ENCODE assay signal across 8 cellular contexts in the genomic region with DNA sequence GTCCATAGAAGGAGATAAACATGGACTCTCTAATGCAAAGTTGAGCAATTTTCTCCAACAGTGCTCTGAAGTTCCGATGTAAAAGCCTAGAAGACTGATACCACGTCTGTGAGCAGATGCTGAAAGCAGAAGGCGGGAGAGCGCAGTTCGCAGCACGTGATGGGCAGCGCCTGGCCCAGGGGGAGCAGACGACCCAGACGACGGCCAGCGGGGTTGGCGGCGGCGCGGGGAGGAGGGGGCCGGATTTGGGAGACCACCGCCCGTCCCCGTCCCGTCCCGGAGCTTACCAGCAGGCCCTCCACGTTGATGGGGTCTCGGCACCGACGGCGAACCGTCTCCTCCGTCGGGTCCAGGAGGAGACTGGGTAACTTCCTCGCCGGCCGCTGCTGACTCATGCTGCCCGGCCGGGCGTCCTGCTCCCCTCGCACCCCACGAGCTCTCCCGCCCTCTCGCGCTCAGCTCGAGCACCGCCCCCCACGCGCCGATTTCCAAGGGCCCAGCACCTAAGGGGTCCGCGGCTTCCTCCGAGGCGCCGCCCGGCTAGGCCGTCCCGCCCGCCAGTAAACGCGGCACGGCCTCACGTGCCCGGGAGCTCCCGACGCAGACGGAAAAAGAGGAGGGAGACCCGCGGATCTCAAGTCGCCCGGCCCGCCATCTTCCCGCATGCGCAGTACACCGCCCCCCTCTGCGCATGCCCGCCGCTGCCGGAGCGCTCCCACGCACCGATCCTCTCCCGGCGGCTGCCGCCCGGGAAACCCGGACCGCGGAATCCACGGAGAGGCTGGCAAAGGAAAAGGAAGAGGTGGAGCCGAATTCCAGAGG. TPM values are rescaled to one million over a fixed set of nuclear protein-coding genes. Genes with fewer than 3 reads are reported as not detected.
DNase-seq lines count a peak whose midpoint lies in the region; ATAC-seq and TF ChIP-seq lines count a peak whose summit lies in the region.

E2F6 (minus strand) TSS at position 677 of the 822 bp plus-strand sequence; CDS start at position 395, 282 bp downstream.

- H3K36me3 ChIP-seq in BLaER1 treated with 17β-estradiol and CSF1 and Interleukin-3, amounts not matched to agents 10 nM and 100 nM: peaks cover 8 to 44% (median 38%) of the 10 kb centered on the region in 11 experiments
- no peaks in the 10 kb centered on the region for H3K36me3 ChIP-seq in liver (ENCODE audit: control insufficient read depth in 4 of 4, insufficient read depth in 3 of 4, low read depth in 1 of 4, low read length in 3 of 4)

- H3K9me3 ChIP-seq in BLaER1 treated with 17β-estradiol and CSF1 and Interleukin-3, amounts not matched to agents 10 nM and 100 nM (replicated peaks in 1 of 11): peaks cover 0 to 15% (median 0%) of the 10 kb centered on the region in 11 experiments; a peak in 6 of 22 replicates
- no peaks in the 10 kb centered on the region for H3K9me3 ChIP-seq in liver (ENCODE audit: control insufficient read depth in 4 of 4, low read length in 3 of 4)

- H3K27me3 ChIP-seq in BLaER1 treated with 17β-estradiol and CSF1 and Interleukin-3, amounts not matched to agents 10 nM and 100 nM: no peaks in the 10 kb centered on the region
- no peaks in the 10 kb centered on the region for H3K27me3 ChIP-seq in liver (ENCODE audit: control insufficient read depth in 4 of 4, insufficient read depth in 4 of 4, low read length in 3 of 4)

- peak; percentile 12 to 39 for TF ChIP-seq RAD21 in liver (IDR thresholded peaks at IDR 0.05)

- H3K4me1 ChIP-seq in BLaER1 treated with 17β-estradiol and CSF1 and Interleukin-3, amounts not matched to agents 10 nM and 100 nM: peaks cover 32 to 42% (median 38%) of the 10 kb centered on the region in 10 experiments
- peaks cover 8 to 23% (median 14%) of the 10 kb centered on the region in 4 donors for H3K4me1 ChIP-seq in liver (ENCODE audit: control insufficient read depth in 4 of 4, insufficient read depth in 4 of 4, low read length in 3 of 4)

- ATAC-seq in GM19372 (IDR thresholded peaks at IDR 0.05; ENCODE audit: low read depth, unreplicated experiment): peak; percentile 68

- peak; percentile 97 for DNase-seq in HK-2 (ENCODE audit: unreplicated experiment)
- peak; percentile 88 for DNase-seq in NCI-H82 treated with DMSO at 0.1 percent for 48 hours (lab: John Stamatoyannopoulos, UW; ENCODE audit: unreplicated experiment)
- peak; percentile 85 to 88 for DNase-seq in activated CD4-positive, alpha-beta T cell treated with anti-CD3 and anti-CD28 coated beads, Interleukin-2, amount 50 U/mL, for 48 hours
- DNase-seq in dermis blood vessel endothelial cell: peak; percentile 95
- peak; percentile 85 for DNase-seq in stimulated activated CD4-positive, alpha-beta T cell treated with anti-CD3 and anti-CD28 coated beads, Interleukin-4, amount 100 ng/mL, for 1 hour

- H3K4me2 ChIP-seq in BLaER1 treated with 17β-estradiol and CSF1 and Interleukin-3, amounts not matched to agents 10 nM and 100 nM: peak within 1 kb of the TSS; percentile 83 to 95 (median 92)

- TF ChIP-seq CTCF in liver (IDR thresholded peaks at IDR 0.05; ENCODE audit: low read depth, low read length, missing input control): no peak

- peak within 1 kb of the TSS; percentile 80 to 89 (median 86) for H3K9ac ChIP-seq in BLaER1 treated with 17β-estradiol and CSF1 and Interleukin-3, amounts not matched to agents 10 nM and 100 nM
- peak within 1 kb of the TSS; percentile 35 to 61 for H3K9ac ChIP-seq in liver (ENCODE audit: low read depth in 1 of 2, low read length in 2 of 2)

- WGBS in liver: under 1% methylated on average over 86 of the region's 86 CpGs

- peak within 1 kb of the TSS; percentile 62 to 77 (median 72) for H3K4me3 ChIP-seq in BLaER1 treated with 17β-estradiol and CSF1 and Interleukin-3, amounts not matched to agents 10 nM and 100 nM
- H3K4me3 ChIP-seq in liver (ENCODE audit: low read depth in 1 of 3, low read length in 3 of 3): peak within 1 kb of the TSS; percentile 79 to 94 (median 80)

- peaks cover 9 to 46% (median 33%) of the 10 kb centered on the region in 11 experiments; a peak in 20 of 22 replicates for H4K20me1 ChIP-seq in BLaER1 treated with 17β-estradiol and CSF1 and Interleukin-3, amounts not matched to agents 10 nM and 100 nM

- peak within 1 kb of the TSS; percentile 86 to 93 (median 89) for H3K27ac ChIP-seq in BLaER1 treated with 17β-estradiol and CSF1 and Interleukin-3, amounts not matched to agents 10 nM and 100 nM
- peak within 1 kb of the TSS; percentile 85 to 89 for H3K27ac ChIP-seq in liver (ENCODE audit: low read depth in 1 of 2, low read length in 2 of 2)

TF ChIP-seq in liver, 16 proteins besides CTCF, POLR2A, EP300 and RAD21:
- TF ChIP-seq RXRA (IDR thresholded peaks at IDR 0.05) (peak; percentile 35 to 45), FOXA1 (IDR thresholded peaks at IDR 0.05) (peak; percentile 48), HNF4A (conservative IDR thresholded peaks at IDR 0.05) (peak; percentile 18 to 28), JUND (IDR thresholded peaks at IDR 0.05) (peak; percentile 8 to 27), EGR1 (IDR thresholded peaks at IDR 0.05; ENCODE audit: low read depth in 2 of 2) (peak; percentile 87 to 94), REST (IDR thresholded peaks at IDR 0.05) (peak; percentile 64), SP1 (IDR thresholded peaks at IDR 0.05) (peak; percentile 82), GABPA (IDR thresholded peaks at IDR 0.05 in 1 of 2, conservative IDR thresholded peaks at IDR 0.05 in 1 of 2) (peak in 1 of 2 donors; percentile 80), NR2F2 (IDR thresholded peaks at IDR 0.05) (peak; percentile 35), FOXA2 (IDR thresholded peaks at IDR 0.05) (no peak), TAF1 (conservative IDR thresholded peaks at IDR 0.05) (no peak), YY1 (IDR thresholded peaks at IDR 0.05) (peak; percentile 94), HNF4G (IDR thresholded peaks at IDR 0.05) (no peak), ATF3 (IDR thresholded peaks at IDR 0.05) (no peak)
- TF ChIP-seq, protein P1, sequence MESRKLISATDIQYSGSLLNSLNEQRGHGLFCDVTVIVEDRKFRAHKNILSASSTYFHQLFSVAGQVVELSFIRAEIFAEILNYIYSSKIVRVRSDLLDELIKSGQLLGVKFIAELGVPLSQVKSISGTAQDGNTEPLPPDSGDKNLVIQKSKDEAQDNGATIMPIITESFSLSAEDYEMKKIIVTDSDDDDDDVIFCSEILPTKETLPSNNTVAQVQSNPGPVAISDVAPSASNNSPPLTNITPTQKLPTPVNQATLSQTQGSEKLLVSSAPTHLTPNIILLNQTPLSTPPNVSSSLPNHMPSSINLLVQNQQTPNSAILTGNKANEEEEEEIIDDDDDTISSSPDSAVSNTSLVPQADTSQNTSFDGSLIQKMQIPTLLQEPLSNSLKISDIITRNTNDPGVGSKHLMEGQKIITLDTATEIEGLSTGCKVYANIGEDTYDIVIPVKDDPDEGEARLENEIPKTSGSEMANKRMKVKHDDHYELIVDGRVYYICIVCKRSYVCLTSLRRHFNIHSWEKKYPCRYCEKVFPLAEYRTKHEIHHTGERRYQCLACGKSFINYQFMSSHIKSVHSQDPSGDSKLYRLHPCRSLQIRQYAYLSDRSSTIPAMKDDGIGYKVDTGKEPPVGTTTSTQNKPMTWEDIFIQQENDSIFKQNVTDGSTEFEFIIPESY (IDR thresholded peaks at IDR 0.05): no peak
- TF ChIP-seq, protein P2, sequence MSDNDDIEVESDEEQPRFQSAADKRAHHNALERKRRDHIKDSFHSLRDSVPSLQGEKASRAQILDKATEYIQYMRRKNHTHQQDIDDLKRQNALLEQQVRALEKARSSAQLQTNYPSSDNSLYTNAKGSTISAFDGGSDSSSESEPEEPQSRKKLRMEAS (IDR thresholded peaks at IDR 0.05): peak; percentile 72

RNA-seq across cellular contexts. Expression of gene E2F6, which starts in this region (rescaled TPM):
- total RNA-seq in dermis blood vessel endothelial cell: 13.9 and 14.8 TPM in 2 replicates
- total RNA-seq in liver: 1 to 10 TPM; 4.2 to 7.7 TPM
- polyA plus RNA-seq in liver: 1 to 10 TPM; 3.5 to 5.4 TPM

Comparison
In these comparisons a context has a peak if more than half of its experiments do, and no peak if none do; other contexts are left out.
1. Peak in every context shown above with its lines: DNase-seq, ATAC-seq, H3K4me3 ChIP-seq and H3K27ac ChIP-seq.